Comparison of ENCODE assay signal across 1 cellular context in genomic region chr16:3536851-3537250, GRCh38.
TF ChIP-seq lines count a peak whose summit lies in the region.

No MANE protein-coding gene starts in this region.

TF ChIP-seq in WTC11, 78 proteins besides CTCF, POLR2A, EP300 and RAD21 (continued from another document):
- TF ChIP-seq PREB (CRISPR knock-in tag; IDR thresholded peaks at IDR 0.05; ENCODE audit: borderline replicate concordance) (no peak), ATF1 (CRISPR knock-in tag; IDR thresholded peaks at IDR 0.05) (no peak), IRF2 (CRISPR knock-in tag; IDR thresholded peaks at IDR 0.05; ENCODE audit: borderline replicate concordance, low read depth) (no peak), ZBTB43 (CRISPR knock-in tag; IDR thresholded peaks at IDR 0.05) (no peak), ELF4 (CRISPR knock-in tag; IDR thresholded peaks at IDR 0.05; ENCODE audit: low read depth) (no peak), NFATC4 (CRISPR knock-in tag; IDR thresholded peaks at IDR 0.05) (no peak)
- TF ChIP-seq, protein P1, sequence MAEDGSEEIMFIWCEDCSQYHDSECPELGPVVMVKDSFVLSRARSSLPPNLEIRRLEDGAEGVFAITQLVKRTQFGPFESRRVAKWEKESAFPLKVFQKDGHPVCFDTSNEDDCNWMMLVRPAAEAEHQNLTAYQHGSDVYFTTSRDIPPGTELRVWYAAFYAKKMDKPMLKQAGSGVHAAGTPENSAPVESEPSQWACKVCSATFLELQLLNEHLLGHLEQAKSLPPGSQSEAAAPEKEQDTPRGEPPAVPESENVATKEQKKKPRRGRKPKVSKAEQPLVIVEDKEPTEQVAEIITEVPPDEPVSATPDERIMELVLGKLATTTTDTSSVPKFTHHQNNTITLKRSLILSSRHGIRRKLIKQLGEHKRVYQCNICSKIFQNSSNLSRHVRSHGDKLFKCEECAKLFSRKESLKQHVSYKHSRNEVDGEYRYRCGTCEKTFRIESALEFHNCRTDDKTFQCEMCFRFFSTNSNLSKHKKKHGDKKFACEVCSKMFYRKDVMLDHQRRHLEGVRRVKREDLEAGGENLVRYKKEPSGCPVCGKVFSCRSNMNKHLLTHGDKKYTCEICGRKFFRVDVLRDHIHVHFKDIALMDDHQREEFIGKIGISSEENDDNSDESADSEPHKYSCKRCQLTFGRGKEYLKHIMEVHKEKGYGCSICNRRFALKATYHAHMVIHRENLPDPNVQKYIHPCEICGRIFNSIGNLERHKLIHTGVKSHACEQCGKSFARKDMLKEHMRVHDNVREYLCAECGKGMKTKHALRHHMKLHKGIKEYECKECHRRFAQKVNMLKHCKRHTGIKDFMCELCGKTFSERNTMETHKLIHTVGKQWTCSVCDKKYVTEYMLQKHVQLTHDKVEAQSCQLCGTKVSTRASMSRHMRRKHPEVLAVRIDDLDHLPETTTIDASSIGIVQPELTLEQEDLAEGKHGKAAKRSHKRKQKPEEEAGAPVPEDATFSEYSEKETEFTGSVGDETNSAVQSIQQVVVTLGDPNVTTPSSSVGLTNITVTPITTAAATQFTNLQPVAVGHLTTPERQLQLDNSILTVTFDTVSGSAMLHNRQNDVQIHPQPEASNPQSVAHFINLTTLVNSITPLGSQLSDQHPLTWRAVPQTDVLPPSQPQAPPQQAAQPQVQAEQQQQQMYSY (CRISPR knock-in tag; IDR thresholded peaks at IDR 0.05) = no peak
